ENCODE assay signal across 8 cellular contexts in genomic region chr7:105332661-105333060, GRCh38. TPM values are rescaled to one million over a fixed set of nuclear protein-coding genes. Genes with fewer than 3 reads are reported as not detected.
DNase-seq lines count a peak whose midpoint lies in the region; ATAC-seq, FAIRE-seq and TF ChIP-seq lines count a peak whose summit lies in the region.
"Not testable (repeated sequence)": the region's sequence is repeated elsewhere in the genome, so short reads cannot be mapped to it uniquely, and the experiment has no call there.

No MANE protein-coding gene starts in this region.

- not testable (repeated sequence) for H3K9me3 ChIP-seq in SK-N-SH; astrocyte (ENCODE audit: insufficient read depth, low read depth, low read length); testis

- peak; percentile 18 for DNase-seq in A172 (ENCODE audit: low spot score)
- DNase-seq in SK-N-SH; memory B cell (ENCODE audit: low spot score in 2 of 2): not testable (repeated sequence)
- peak; percentile 33 for DNase-seq in astrocyte (ENCODE audit: low read depth)
- DNase-seq in choroid plexus epithelial cell (ENCODE audit: low read depth): peak; percentile 23
- peak; percentile 24 for DNase-seq in fibroblast of mammary gland (ENCODE audit: low read depth)
- peak; percentile 10 for DNase-seq in testis

- peaks cover 68% of the 10 kb centered on the region for H4K20me1 ChIP-seq in SK-N-SH (ENCODE audit: insufficient read depth)
- H4K20me1 ChIP-seq in astrocyte (ENCODE audit: insufficient read depth, low read length): peaks cover 61% of the 10 kb centered on the region

- H3K4me1 ChIP-seq in SK-N-SH (ENCODE audit: control insufficient read depth in 1 of 2, insufficient read depth in 2 of 2, low read depth in 1 of 2, low read length in 1 of 2); astrocyte (ENCODE audit: insufficient read depth, low read length); testis: not testable (repeated sequence)

- not testable (repeated sequence) for H3K9ac ChIP-seq in SK-N-SH; astrocyte (ENCODE audit: low read length)

- not testable (repeated sequence) for H3K27ac ChIP-seq in SK-N-SH (ENCODE audit: low read depth in 2 of 2, low read length in 1 of 2); astrocyte (ENCODE audit: low read depth, low read length); testis

- H3K4me2 ChIP-seq in SK-N-SH: not testable (repeated sequence)
- H3K4me2 ChIP-seq in astrocyte (ENCODE audit: low read length): peak overlapping the region; percentile 6

- H3K79me2 ChIP-seq in SK-N-SH (ENCODE audit: insufficient read depth): peaks cover 98% of the 10 kb centered on the region
- H3K79me2 ChIP-seq in astrocyte (ENCODE audit: insufficient read depth, low read length): peaks cover 52% of the 10 kb centered on the region

- not testable (repeated sequence) for TF ChIP-seq CTCF in SK-N-SH (IDR thresholded peaks at IDR 0.05); astrocyte (IDR thresholded peaks at IDR 0.05; ENCODE audit: insufficient read depth, low read depth, low read length); choroid plexus epithelial cell (conservative IDR thresholded peaks at IDR 0.05; ENCODE audit: low read depth, low read length); fibroblast of mammary gland (conservative IDR thresholded peaks at IDR 0.05; ENCODE audit: control insufficient read depth, insufficient read depth, low read depth, low read length); testis (IDR thresholded peaks at IDR 0.05)

- H3K27ac Mint-ChIP-seq in IgD-negative memory B cell: peak overlapping the region in 2 of 3 donors; percentile 74 to 78
- not testable (repeated sequence) for H3K27ac Mint-ChIP-seq in astrocyte (ENCODE audit: unreplicated experiment)
- peak overlapping the region; percentile 84 for H3K27ac Mint-ChIP-seq in memory B cell

- not testable (repeated sequence) for H3K27me3 Mint-ChIP-seq in IgD-negative memory B cell; astrocyte (ENCODE audit: low read depth, unreplicated experiment); memory B cell

- FAIRE-seq in astrocyte (lab: Jason Lieb, UNC): not testable (repeated sequence)

- not testable (repeated sequence) for TF ChIP-seq RAD21 in SK-N-SH (IDR thresholded peaks at IDR 0.05; ENCODE audit: low read length)

- not testable (repeated sequence) for H2AFZ ChIP-seq in SK-N-SH (ENCODE audit: low read depth); astrocyte (ENCODE audit: low read depth, low read length)

- CTCF ChIA-PET in SK-N-SH (lab: Yijun Ruan, JAX): interaction anchor here (0.6 to 1.1 kb wide), 2 partner anchors 191 to 410 kb away, joined by 3 read pairs; no protein-coding TSS in a partner anchor

- H3K4me1 Mint-ChIP-seq in IgD-negative memory B cell (peaks cover 18 to 20% (median 19%) of the 10 kb centered on the region in 3 donors), memory B cell (peaks cover 18% of the 10 kb centered on the region)
- not testable (repeated sequence) for H3K4me1 Mint-ChIP-seq in astrocyte (ENCODE audit: low read depth, unreplicated experiment)

- not testable (repeated sequence) for TF ChIP-seq EP300 in SK-N-SH (IDR thresholded peaks at IDR 0.05; ENCODE audit: borderline replicate concordance in 1 of 2, low read depth in 1 of 2, low read length in 1 of 2)

- H3K27me3 ChIP-seq in SK-N-SH (ENCODE audit: insufficient read depth); astrocyte (ENCODE audit: insufficient read depth, low read length); testis: not testable (repeated sequence)

- intact Hi-C loops in testis (cut with DNase I; ENCODE audit: low total_unique reads): not testable (repeated sequence)

- peaks cover 20% of the 10 kb centered on the region for H3F3A ChIP-seq in SK-N-SH (replicated peaks; ENCODE audit: insufficient read depth)

- 78% methylated on average over 5 of the region's 5 CpGs for WGBS in SK-N-SH (ENCODE audit: low lambda C conversion rate)
- 66 to 74% methylated on average over 5 of the region's 5 CpGs for WGBS in testis, 2 donors

- POLR2A ChIA-PET in SK-N-SH (lab: Yijun Ruan, JAX): not testable (repeated sequence)

- not testable (repeated sequence) for H3K4me3 ChIP-seq in SK-N-SH (ENCODE audit: low read depth in 2 of 2, low read length in 1 of 2); astrocyte (ENCODE audit: insufficient read depth, low read depth, low read length); choroid plexus epithelial cell (ENCODE audit: low read depth, low read length); fibroblast of mammary gland (ENCODE audit: control insufficient read depth, low read depth, low read length); testis

- not testable (repeated sequence) for TF ChIP-seq POLR2A in testis (IDR thresholded peaks at IDR 0.05)

- H3K36me3 Mint-ChIP-seq in IgD-negative memory B cell; astrocyte (ENCODE audit: low read depth, unreplicated experiment); memory B cell: not testable (repeated sequence)

- H3K36me3 ChIP-seq in SK-N-SH (replicated peaks in 1 of 2; ENCODE audit: control insufficient read depth in 1 of 2, insufficient read depth in 2 of 2, low read length in 1 of 2); astrocyte (ENCODE audit: insufficient read depth, low read length); testis (ENCODE audit: low read depth, missing control alignments): not testable (repeated sequence)

- H3K9me3 Mint-ChIP-seq in IgD-negative memory B cell; astrocyte (ENCODE audit: unreplicated experiment); memory B cell: not testable (repeated sequence)

- H3K4me3 Mint-ChIP-seq in IgD-negative memory B cell; astrocyte (ENCODE audit: unreplicated experiment); memory B cell: not testable (repeated sequence)

- H3K9me2 ChIP-seq in SK-N-SH: not testable (repeated sequence)

- ATAC-seq in memory B cell (ENCODE audit: low read depth): not testable (repeated sequence)

TF ChIP-seq in SK-N-SH, 30 proteins besides CTCF, POLR2A, EP300 and RAD21:
- peak; percentile 6; the same call in 1 of the 2 replicates for TF ChIP-seq FOSL2 (IDR thresholded peaks at IDR 0.05; ENCODE audit: borderline replicate concordance, low read depth)

RNA-seq across cellular contexts. Expression of gene SRPK2, which starts 56.1 kb away (rescaled TPM):
- 64.5 and 65.4 TPM in 2 replicates for total RNA-seq in A172 (2014; rRNA removed; shearing (Covaris generic))
- polyA plus RNA-seq in IgD-negative memory B cell: 66.5 TPM
- 15.4 and 17.3 TPM in 2 replicates for polyA plus RNA-seq in SK-N-SH (2012; rRNA removed)
- 20.2 and 23.7 TPM in 2 replicates for polyA plus RNA-seq in SK-N-SH (2012; cell fraction: cytosol; rRNA removed)
- polyA plus RNA-seq in SK-N-SH (2012; cell fraction: nucleus; rRNA removed): 23.0 and 33.9 TPM in 2 replicates
- total RNA-seq in astrocyte: 54.8 and 59.2 TPM in 2 replicates
- 100 to 1,000 TPM; 181 to 293 TPM for total RNA-seq in testis
- 226 TPM for polyA plus RNA-seq in testis (ENCODE audit: insufficient read depth, low read depth, low replicate concordance)
